ENCODE assay signal across 1 cellular context in genomic region chr11:62664405-62665074, GRCh38.
TF ChIP-seq lines count a peak whose summit lies in the region.

No MANE protein-coding gene starts in this region.

TF ChIP-seq in HepG2, 621 proteins besides CTCF, POLR2A, EP300 and RAD21 (continued from another document and continues in another):
- 0 out of 2 replicates have a peak, but pooled peaks have one; percentile 51 for TF ChIP-seq AKNA (CRISPR knock-in tag; IDR thresholded peaks at IDR 0.05; ENCODE audit: borderline replicate concordance)
- TF ChIP-seq KDM6A (CRISPR knock-in tag; IDR thresholded peaks at IDR 0.05; ENCODE audit: low read depth): no peak
- TF ChIP-seq ZNF484 (CRISPR knock-in tag; IDR thresholded peaks at IDR 0.05; ENCODE audit: borderline replicate concordance, low read depth): no peak
- no peak for TF ChIP-seq TBL1XR1 (IDR thresholded peaks at IDR 0.05; ENCODE audit: borderline replicate concordance, low read length, partially characterized antibody)
- no peak for TF ChIP-seq SRF (IDR thresholded peaks at IDR 0.05; ENCODE audit: low read depth, low read length)
- TF ChIP-seq IKZF1 (IDR thresholded peaks at IDR 0.05): no peak
- 0 out of 2 replicates have a peak, but pooled peaks have one; percentile 0 for TF ChIP-seq AKAP8 (CRISPR knock-in tag; IDR thresholded peaks at IDR 0.05)
- TF ChIP-seq TIGD3 (CRISPR knock-in tag; IDR thresholded peaks at IDR 0.05; ENCODE audit: borderline replicate concordance): 0 out of 2 replicates have a peak, but pooled peaks have one; percentile 11
- TF ChIP-seq TRIM24 (CRISPR knock-in tag; IDR thresholded peaks at IDR 0.05): no peak
- no peak for TF ChIP-seq HBP1 (CRISPR knock-in tag; IDR thresholded peaks at IDR 0.05; ENCODE audit: low read depth)
- TF ChIP-seq ZNF75D (CRISPR knock-in tag; IDR thresholded peaks at IDR 0.05; ENCODE audit: borderline replicate concordance): no peak
- TF ChIP-seq ELF1 (CRISPR knock-in tag; IDR thresholded peaks at IDR 0.05): no peak
- no peak for TF ChIP-seq ZNF281 (CRISPR knock-in tag; IDR thresholded peaks at IDR 0.05; ENCODE audit: borderline replicate concordance)
- no peak for TF ChIP-seq ZKSCAN5 (CRISPR knock-in tag; IDR thresholded peaks at IDR 0.05)
- no peak for TF ChIP-seq HNRNPH1 (optimal IDR thresholded peaks at IDR 0.05; ENCODE audit: low read depth, low read length)
- no peak for TF ChIP-seq MBD4 (IDR thresholded peaks at IDR 0.05; ENCODE audit: borderline replicate concordance, low read length)
- 0 out of 4 replicates have a peak, but pooled peaks of 1 of the 2 experiments have one; percentile 2 for TF ChIP-seq ATF4 (CRISPR knock-in tag; IDR thresholded peaks at IDR 0.05)
- no peak for TF ChIP-seq JUNB (CRISPR knock-in tag; IDR thresholded peaks at IDR 0.05; ENCODE audit: borderline replicate concordance)
- no peak for TF ChIP-seq GMEB1 (CRISPR knock-in tag; IDR thresholded peaks at IDR 0.05; ENCODE audit: borderline replicate concordance)
- no peak for TF ChIP-seq ZNF451 (CRISPR knock-in tag; IDR thresholded peaks at IDR 0.05)
- TF ChIP-seq HMGA1 (CRISPR knock-in tag; conservative IDR thresholded peaks at IDR 0.05): no peak
- TF ChIP-seq ZMAT3 (CRISPR knock-in tag; conservative IDR thresholded peaks at IDR 0.05): no peak
- no peak for TF ChIP-seq NFIB (CRISPR knock-in tag; IDR thresholded peaks at IDR 0.05; ENCODE audit: borderline replicate concordance)
- TF ChIP-seq TOPORS (CRISPR knock-in tag; IDR thresholded peaks at IDR 0.05): no peak
- TF ChIP-seq PAXIP1 (CRISPR knock-in tag; conservative IDR thresholded peaks at IDR 0.05): no peak
- no peak for TF ChIP-seq E2F1 (CRISPR knock-in tag; IDR thresholded peaks at IDR 0.05)
- TF ChIP-seq TEAD2 (CRISPR knock-in tag; IDR thresholded peaks at IDR 0.05): no peak
- no peak for TF ChIP-seq HNRNPK (IDR thresholded peaks at IDR 0.05; ENCODE audit: low read depth, low read length, poor library complexity, severe bottlenecking)
- TF ChIP-seq ZBED4 (CRISPR knock-in tag; IDR thresholded peaks at IDR 0.05; ENCODE audit: borderline replicate concordance): no peak
- TF ChIP-seq ZNF121 (CRISPR knock-in tag; IDR thresholded peaks at IDR 0.05): 0 out of 2 replicates have a peak, but pooled peaks have one; percentile 19
